In the genomic region with DNA sequence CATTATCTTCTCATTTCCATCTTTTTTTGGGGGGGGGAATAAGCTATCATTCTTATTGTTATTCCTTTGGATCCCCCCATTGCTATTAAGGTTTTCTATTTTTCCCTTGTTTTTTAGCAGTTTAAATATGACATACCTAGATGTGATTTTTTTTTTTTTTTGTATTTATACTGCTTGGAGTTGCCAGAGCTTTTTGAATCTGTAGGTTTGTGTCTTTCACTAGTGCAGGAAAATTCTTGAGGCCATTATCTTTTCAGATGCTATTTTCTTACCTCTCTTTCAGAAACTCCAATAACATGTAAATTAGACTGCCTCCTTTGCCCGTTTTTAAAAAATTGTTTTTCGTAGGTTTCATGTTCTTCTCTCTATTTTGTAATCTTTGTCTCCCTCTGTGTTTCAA, we compare ENCODE assay signal across 24 cellular contexts.
A peak's percentile ranks its signal among the peaks of the same experiment; 100 is the strongest.
DNase-seq lines count a peak whose midpoint lies in the region; ATAC-seq and TF ChIP-seq lines count a peak whose summit lies in the region.
"Had no signal": no experiment of that assay in that cellular context is flagged by ENCODE, and none has a peak within 500 bp of the region (broad histone marks: within the 10 kb centered on the region; RNA-seq: fewer than 3 reads in every experiment).

No MANE protein-coding gene starts in this region.

- H4K20me1 ChIP-seq in OCI-LY3 (ENCODE audit: insufficient read depth, low read length), result no peaks in the 10 kb centered on the region
- H4K20me1 ChIP-seq: BLaER1 had no signal

- no peak overlapping the region for H3K9ac ChIP-seq in OCI-LY3 (ENCODE audit: low read length)
- H3K9ac ChIP-seq: BLaER1 had no signal

- no peak for TF ChIP-seq CTCF in HEK293 (tag by site-specific recombination; IDR thresholded peaks at IDR 0.05)
- peak; percentile 15; the same call in 1 of the 2 replicates for TF ChIP-seq CTCF in OCI-LY3 (IDR thresholded peaks at IDR 0.05; ENCODE audit: low read depth, low read length)

- H2AFZ ChIP-seq in OCI-LY3 (ENCODE audit: low read depth, low read length), result no peak overlapping the region

- no peaks in the 10 kb centered on the region for H3K4me1 ChIP-seq in HEK293 (ENCODE audit: control insufficient read depth, insufficient read depth, low read length)
- no peaks in the 10 kb centered on the region for H3K4me1 ChIP-seq in OCI-LY3 (ENCODE audit: low read length)
- H3K4me1 ChIP-seq: BE2C, BLaER1 had no signal

- H3K27ac ChIP-seq in HEK293 (ENCODE audit: extremely low read depth, low read depth, low read length) (no peak overlapping the region), OCI-LY3 (ENCODE audit: low read length) (no peak overlapping the region)
- H3K27ac ChIP-seq: BLaER1 had no signal

- CTCF ChIA-PET in HEK293 (lab: Yijun Ruan, JAX), result interaction anchor here (0.7 kb wide), 1 partner anchor 35 kb away, joined by 5 read pairs; no protein-coding TSS in a partner anchor

- H3K9me3 Mint-ChIP-seq in activated naive CD4-positive, alpha-beta T cell treated with anti-CD3 and anti-CD28 coated beads, Interleukin-2, amount 50 U/mL, for 24 hours, result no peaks in the 10 kb centered on the region
- H3K9me3 Mint-ChIP-seq in activated naive CD4-positive, alpha-beta T cell treated with anti-CD3 and anti-CD28 coated beads, Interleukin-2, amount 50 U/mL, for 72 hours, result no peaks in the 10 kb centered on the region
- H3K9me3 Mint-ChIP-seq: CD14-positive monocyte; CD4-positive, alpha-beta memory T cell; CD4-positive, CD25-positive, alpha-beta regulatory T cell; CD8-positive, alpha-beta memory T cell had no signal

- H3K27ac Mint-ChIP-seq in activated naive CD4-positive, alpha-beta T cell treated with anti-CD3 and anti-CD28 coated beads, Interleukin-2, amount 50 U/mL, for 24 hours, result peak overlapping the region; percentile 69
- no peak overlapping the region for H3K27ac Mint-ChIP-seq in activated naive CD4-positive, alpha-beta T cell treated with anti-CD3 and anti-CD28 coated beads, Interleukin-2, amount 50 U/mL, for 72 hours
- H3K27ac Mint-ChIP-seq: CD14-positive monocyte; CD4-positive, CD25-positive, alpha-beta regulatory T cell; CD8-positive, alpha-beta memory T cell had no signal

- no peaks in the 10 kb centered on the region for H3K27me3 ChIP-seq in OCI-LY3 (ENCODE audit: low read depth, low read length)
- H3K27me3 ChIP-seq: BE2C, BLaER1 had no signal

- ATAC-seq in activated naive CD4-positive, alpha-beta T cell treated with anti-CD3 and anti-CD28 coated beads, Interleukin-2, amount 50 U/mL, for 72 hours, result no peak
- ATAC-seq in HG03521 (IDR thresholded peaks at IDR 0.05; ENCODE audit: unreplicated experiment), result no peak
- ATAC-seq: GM12878 had no signal

- no peaks in the 10 kb centered on the region for H3K79me2 ChIP-seq in OCI-LY3 (ENCODE audit: low read length)

- H3K9me3 ChIP-seq in HEK293 (ENCODE audit: control insufficient read depth, insufficient read depth, low read depth, low read length) (no peaks in the 10 kb centered on the region), OCI-LY3 (ENCODE audit: insufficient read depth, low read length) (no peaks in the 10 kb centered on the region)
- H3K9me3 ChIP-seq: BE2C, BLaER1 had no signal

- DNase-seq in activated naive CD4-positive, alpha-beta T cell treated with anti-CD3 and anti-CD28 coated beads, Interleukin-2, amount 50 U/mL, for 72 hours (ENCODE audit: low spot score in 2 of 2), result no peak
- DNase-seq in activated T-cell treated with anti-CD3 and anti-CD28 coated beads, Interleukin-2, amount 50 U/mL, for 48 hours, result no peak
- DNase-seq: 8988T; ACHN; BE2C; C1 segment of cervical spinal cord; CD4-positive, alpha-beta memory T cell; CD4-positive, CD25-positive, alpha-beta regulatory T cell; CD8-positive, alpha-beta memory T cell; COR-L47; DMS 273 treated with DMSO at 0.1 percent for 48 hours; DMS153; DMS53; DMS79; DND-41; EL; GDM1 had no signal

- H3K4me1 Mint-ChIP-seq in activated naive CD4-positive, alpha-beta T cell treated with anti-CD3 and anti-CD28 coated beads, Interleukin-2, amount 50 U/mL, for 24 hours, result peaks cover 4% of the 10 kb centered on the region
- H3K4me1 Mint-ChIP-seq: CD14-positive monocyte had no signal

- H3K36me3 ChIP-seq in HEK293 (ENCODE audit: control insufficient read depth in 2 of 2, insufficient read depth in 1 of 2, low read length in 2 of 2), result no peaks in the 10 kb centered on the region
- H3K36me3 ChIP-seq in OCI-LY3 (replicated peaks; ENCODE audit: low read depth, low read length), result no peaks in the 10 kb centered on the region
- H3K36me3 ChIP-seq: BE2C, BLaER1 had no signal

- no peak overlapping the region for H3K4me2 ChIP-seq in OCI-LY3 (ENCODE audit: low read length)
- H3K4me2 ChIP-seq: BLaER1 had no signal

- H3K4me3 ChIP-seq in HEK293 (ENCODE audit: low read depth, low read length) (no peak overlapping the region), OCI-LY3 (ENCODE audit: low read length) (no peak overlapping the region)
- H3K4me3 ChIP-seq: BLaER1, GM12878 had no signal

- POLR2A ChIA-PET in HEK293 (lab: Yijun Ruan, JAX), result no interaction called here

- no peak overlapping the region for H3K4me3 Mint-ChIP-seq in activated naive CD4-positive, alpha-beta T cell treated with anti-CD3 and anti-CD28 coated beads, Interleukin-2, amount 50 U/mL, for 24 hours
- H3K4me3 Mint-ChIP-seq: CD14-positive monocyte; CD4-positive, alpha-beta memory T cell; CD4-positive, CD25-positive, alpha-beta regulatory T cell; CD8-positive, alpha-beta memory T cell had no signal

- no peaks in the 10 kb centered on the region for H3K27me3 Mint-ChIP-seq in activated naive CD4-positive, alpha-beta T cell treated with anti-CD3 and anti-CD28 coated beads, Interleukin-2, amount 50 U/mL, for 24 hours
- H3K27me3 Mint-ChIP-seq: CD4-positive, alpha-beta memory T cell; CD4-positive, CD25-positive, alpha-beta regulatory T cell; CD8-positive, alpha-beta memory T cell had no signal

- peaks cover 10% of the 10 kb centered on the region for H3K36me3 Mint-ChIP-seq in activated naive CD4-positive, alpha-beta T cell treated with anti-CD3 and anti-CD28 coated beads, Interleukin-2, amount 50 U/mL, for 24 hours
- H3K36me3 Mint-ChIP-seq in activated naive CD4-positive, alpha-beta T cell treated with anti-CD3 and anti-CD28 coated beads, Interleukin-2, amount 50 U/mL, for 72 hours, result peaks cover 0 to 15% of the 10 kb centered on the region in 2 donors

TF ChIP-seq in HEK293, 187 proteins besides CTCF, POLR2A, EP300 and RAD21:
- TF ChIP-seq ZNF558 (tag by site-specific recombination; IDR thresholded peaks at IDR 0.05) (peak; percentile 98), ZSCAN30 (tag by site-specific recombination; IDR thresholded peaks at IDR 0.05) (no peak)
